Comparison of ENCODE assay signal across 36 cellular contexts in the genomic region with DNA sequence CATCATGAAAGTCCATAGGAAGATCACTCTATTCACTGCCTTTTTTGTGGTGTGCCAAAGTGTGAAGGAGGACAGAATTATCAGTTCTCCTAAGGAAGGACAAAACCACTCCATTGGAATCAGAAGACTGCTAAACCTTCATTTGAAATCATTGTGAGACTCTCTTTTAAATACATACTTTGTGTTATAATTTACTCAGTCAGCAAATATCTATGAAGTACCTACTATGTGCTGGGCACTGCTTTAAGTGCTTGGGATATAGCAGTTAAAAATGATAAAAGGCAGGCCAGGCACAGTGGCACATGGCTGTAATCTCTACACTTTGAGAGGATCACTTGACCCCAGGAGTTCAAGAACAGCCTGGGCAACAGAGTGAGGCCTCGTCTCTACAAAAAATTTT.
DNase-seq lines count a peak whose midpoint lies in the region; ATAC-seq, FAIRE-seq and TF ChIP-seq lines count a peak whose summit lies in the region.
"Had no signal": no experiment of that assay in that cellular context is flagged by ENCODE, and none has a peak within 500 bp of the region (broad histone marks: within the 10 kb centered on the region; RNA-seq: fewer than 3 reads in every experiment).

No MANE protein-coding gene starts in this region.

- H3K9me3 Mint-ChIP-seq in stimulated activated memory B cell treated with anti-CD40 and anti-IgM and Interleukin-4, amounts not matched to agents 10 μg/mL and 1 μg/mL and 100 μg/mL, for 72 hours = peaks cover 4% of the 10 kb centered on the region

- H3K4me1 ChIP-seq in HepG2 (ENCODE audit: insufficient read depth, low read length) = no peaks in the 10 kb centered on the region
- no peaks in the 10 kb centered on the region for H3K4me1 ChIP-seq in right lobe of liver
- no peaks in the 10 kb centered on the region for H3K4me1 ChIP-seq in A549
- H3K4me1 ChIP-seq in IMR-90 (ENCODE audit: control insufficient read depth, insufficient read depth, low read length) = no peaks in the 10 kb centered on the region
- H3K4me1 ChIP-seq in K562 (replicated peaks in 1 of 2; ENCODE audit: control insufficient read depth in 2 of 2, insufficient read depth in 2 of 2, low read length in 2 of 2) = peaks cover 0 to 6% of the 10 kb centered on the region in 2 experiments; a peak in 1 of 5 replicates
- H3K4me1 ChIP-seq: BE2C; BLaER1; BLaER1 treated with 17β-estradiol and CSF1 and Interleukin-3, amounts not matched to agents 10 nM and 100 nM; Caco-2 had no signal

- H3K27ac Mint-ChIP-seq in stimulated activated memory B cell treated with anti-CD40 and anti-IgM and Interleukin-4, amounts not matched to agents 10 μg/mL and 1 μg/mL and 100 μg/mL, for 72 hours = no peak overlapping the region
- H3K27ac Mint-ChIP-seq: B cell; CD14-positive monocyte; CD4-positive, alpha-beta memory T cell; CD4-positive, alpha-beta T cell; CD4-positive, CD25-positive, alpha-beta regulatory T cell; CD8-positive, alpha-beta T cell had no signal

- no peak overlapping the region for H4K8ac ChIP-seq in IMR-90 (ENCODE audit: low read depth in 2 of 2, low read length in 2 of 2)

- FAIRE-seq in HepG2 (lab: Jason Lieb, UNC) (no peak), A549 (lab: Jason Lieb, UNC) (no peak), K562 (lab: Jason Lieb, UNC) (no peak)
- FAIRE-seq: A204.1, D721Med had no signal

- dilution Hi-C loops in IMR-90 (cut with HindIII; ENCODE audit: low sequenced_read_pairs, unreplicated experiment) = no loop called here

- POLR2A ChIA-PET in HepG2 (lab: Yijun Ruan, JAX) (no interaction called here), A549 (lab: Yijun Ruan, JAX) (no interaction called here), IMR-90 (lab: Charles Lee; ENCODE audit: unreplicated experiment) (no interaction called here), K562 (lab: Yijun Ruan, JAX) (no interaction called here)

- TF ChIP-seq EP300 in HepG2 (IDR thresholded peaks at IDR 0.05; ENCODE audit: low read depth in 2 of 2, low read length in 2 of 2) (no peak), HepG2 (CRISPR knock-in tag; IDR thresholded peaks at IDR 0.05; ENCODE audit: borderline replicate concordance) (no peak), A549 (IDR thresholded peaks at IDR 0.05) (no peak), K562 (IDR thresholded peaks at IDR 0.05; ENCODE audit: low read length) (no peak)

- TF ChIP-seq CTCF in HepG2 (CRISPR knock-in tag; IDR thresholded peaks at IDR 0.05) = no peak
- TF ChIP-seq CTCF in right lobe of liver (IDR thresholded peaks at IDR 0.05) = no peak
- no peak for TF ChIP-seq CTCF in A549 (IDR thresholded peaks at IDR 0.05)
- TF ChIP-seq CTCF in IMR-90 (conservative IDR thresholded peaks at IDR 0.05; ENCODE audit: low read depth, low read length) = no peak
- no peak for TF ChIP-seq CTCF in K562 (IDR thresholded peaks at IDR 0.05 in 2 of 3, conservative IDR thresholded peaks at IDR 0.05 in 1 of 3; ENCODE audit: insufficient read depth in 2 of 3, low read depth in 1 of 3, low read length in 3 of 3)

- DNase-seq in HepG2 (ENCODE audit: low spot score) (no peak), right lobe of liver (no peak), A549 (ENCODE audit: low read depth in 1 of 2, low spot score in 1 of 2) (no peak), IMR-90 (no peak), K562 (ENCODE audit: extremely low read depth in 1 of 4, low spot score in 3 of 4) (no peak), putamen (ENCODE audit: low spot score) (no peak), OCI-M2 (lab: John Stamatoyannopoulos, UW; ENCODE audit: unreplicated experiment) (no peak)
- DNase-seq: 8988T; ACHN; AML-193; BE2C; C1 segment of cervical spinal cord; Caco-2; Calu3; CD4-positive, alpha-beta memory T cell; CD4-positive, alpha-beta T cell; CD4-positive, CD25-positive, alpha-beta regulatory T cell; CD8-positive, alpha-beta memory T cell; CD8-positive, alpha-beta T cell; COR-L47; DMS 273 treated with DMSO at 0.1 percent for 48 hours; DMS153; DMS53; DMS79; DMS79 treated with DMSO at 0.1 percent for 48 hours; DND-41; EL had no signal

- H3K27me3 ChIP-seq in HepG2 (ENCODE audit: control insufficient read depth in 1 of 2, insufficient read depth in 2 of 2, low read length in 2 of 2) (no peaks in the 10 kb centered on the region; a peak in 1 of 5 replicates), right lobe of liver (no peaks in the 10 kb centered on the region), IMR-90 (ENCODE audit: control insufficient read depth, insufficient read depth, low read length) (no peaks in the 10 kb centered on the region), K562 (ENCODE audit: control insufficient read depth in 2 of 2, insufficient read depth in 2 of 2, low read length in 2 of 2) (no peaks in the 10 kb centered on the region)
- H3K27me3 ChIP-seq: BE2C; BLaER1; BLaER1 treated with 17β-estradiol and CSF1 and Interleukin-3, amounts not matched to agents 10 nM and 100 nM had no signal

- H3K56ac ChIP-seq in IMR-90 (ENCODE audit: extremely low read depth, insufficient read depth, low read length) = no peak overlapping the region

- H3K4me1 Mint-ChIP-seq in stimulated activated memory B cell treated with anti-CD40 and anti-IgM and Interleukin-4, amounts not matched to agents 10 μg/mL and 1 μg/mL and 100 μg/mL, for 72 hours = no peaks in the 10 kb centered on the region
- H3K4me1 Mint-ChIP-seq: B cell; CD14-positive monocyte; CD4-positive, alpha-beta memory T cell; CD4-positive, CD25-positive, alpha-beta regulatory T cell; CD8-positive, alpha-beta memory T cell had no signal

- ATAC-seq in HepG2 (no peak), right lobe of liver (no peak), A549 (no peak), IMR-90 (ENCODE audit: low read depth) (no peak), K562 (no peak)
- ATAC-seq in stimulated activated memory B cell treated with anti-CD40 and anti-IgM and Interleukin-4, amounts not matched to agents 10 μg/mL and 1 μg/mL and 100 μg/mL, for 72 hours = no peak
- ATAC-seq: CD8-positive, alpha-beta T cell had no signal

- no peak overlapping the region for H2BK120ac ChIP-seq in IMR-90 (ENCODE audit: low read depth, low read length)

- CTCF ChIA-PET in HepG2 (lab: Yijun Ruan, JAX; ENCODE audit: low intra/inter-chr PET ratio, low total read pairs) = no interaction called here
- CTCF ChIA-PET in A549 (lab: Yijun Ruan, JAX) = no interaction called here
- CTCF ChIA-PET in IMR-90 (lab: Yijun Ruan, JAX) = no interaction called here
- CTCF ChIA-PET in K562 (lab: Yijun Ruan, JAX; ENCODE audit: low intra/inter-chr PET ratio) = no interaction called here

- no peaks in the 10 kb centered on the region for H3K36me3 ChIP-seq in HepG2 (replicated peaks in 1 of 2; ENCODE audit: control insufficient read depth in 1 of 2, insufficient read depth in 2 of 2, low read length in 2 of 2)
- no peaks in the 10 kb centered on the region for H3K36me3 ChIP-seq in right lobe of liver
- H3K36me3 ChIP-seq in IMR-90 (ENCODE audit: control insufficient read depth, insufficient read depth, low read length) = no peaks in the 10 kb centered on the region
- no peaks in the 10 kb centered on the region for H3K36me3 ChIP-seq in K562 (ENCODE audit: control insufficient read depth, insufficient read depth, low read length)
- H3K36me3 ChIP-seq: BE2C; BLaER1; BLaER1 treated with 17β-estradiol and CSF1 and Interleukin-3, amounts not matched to agents 10 nM and 100 nM had no signal

- no peaks in the 10 kb centered on the region for H3K27me3 Mint-ChIP-seq in stimulated activated memory B cell treated with anti-CD40 and anti-IgM and Interleukin-4, amounts not matched to agents 10 μg/mL and 1 μg/mL and 100 μg/mL, for 72 hours
- H3K27me3 Mint-ChIP-seq: B cell; CD4-positive, alpha-beta memory T cell; CD4-positive, alpha-beta T cell; CD4-positive, CD25-positive, alpha-beta regulatory T cell; CD8-positive, alpha-beta memory T cell had no signal

- no peak overlapping the region for H3K18ac ChIP-seq in IMR-90 (ENCODE audit: low read depth, low read length)

- BruUV-seq in HepG2 (replicated peaks; lab: Mats Ljungman, UMichigan) (no TSS peak), IMR-90 (replicated peaks; lab: Mats Ljungman, UMichigan) (no TSS peak), K562 (replicated peaks; lab: Mats Ljungman, UMichigan) (no TSS peak)

- H3K9ac ChIP-seq in HepG2 (ENCODE audit: insufficient read depth, low read depth, low read length) (no peak overlapping the region), IMR-90 (ENCODE audit: low read depth, low read length) (no peak overlapping the region), K562 (ENCODE audit: insufficient read depth in 1 of 2, low read depth in 2 of 2, low read length in 2 of 2) (no peak overlapping the region)
- H3K9ac ChIP-seq: BLaER1; BLaER1 treated with 17β-estradiol and CSF1 and Interleukin-3, amounts not matched to agents 10 nM and 100 nM had no signal

- no peak overlapping the region for H2BK15ac ChIP-seq in IMR-90 (ENCODE audit: low read depth, low read length)

- in situ Hi-C loops in HepG2 (cut with HindIII; ENCODE audit: extremely low pct_ligation_motif_present, low pct_unique_long_range_greater_than_20kb) (no loop called here), IMR-90 (cut with MboI; ENCODE audit: low sequenced_read_pairs) (no loop called here), K562 (cut with MboI) (no loop called here)

- no peak overlapping the region for H3K4ac ChIP-seq in IMR-90 (ENCODE audit: low read depth, low read length)

- WGBS in HepG2 (ENCODE audit: low lambda C conversion rate) = 0% methylated on average over 1 of the region's 1 CpG
- 27% methylated on average over 1 of the region's 1 CpG for WGBS in right lobe of liver (ENCODE audit: insufficient coverage, low coverage, low lambda C conversion rate, missing lambda C conversion rate)
- 13% methylated on average over 1 of the region's 1 CpG for WGBS in A549 (ENCODE audit: missing lambda C conversion rate)
- WGBS in IMR-90 (ENCODE audit: extremely low coverage in 2 of 2, insufficient read length in 1 of 2), 2 experiments = no CpG with 5 or more reads among the region's 1 CpG
- 13% methylated on average over 1 of the region's 1 CpG for WGBS in K562 (ENCODE audit: insufficient coverage, low coverage, missing lambda C conversion rate)

- H2BK20ac ChIP-seq in IMR-90 (ENCODE audit: low read depth, low read length) = no peak overlapping the region

- H3K4me2 ChIP-seq in HepG2 (ENCODE audit: low read depth, low read length) (no peak overlapping the region), A549 (no peak overlapping the region), IMR-90 (ENCODE audit: low read depth, low read length) (no peak overlapping the region), K562 (ENCODE audit: insufficient read depth, low read length) (no peak overlapping the region)
- H3K4me2 ChIP-seq: BLaER1; BLaER1 treated with 17β-estradiol and CSF1 and Interleukin-3, amounts not matched to agents 10 nM and 100 nM had no signal

- H3K14ac ChIP-seq in IMR-90 (replicated peaks; ENCODE audit: low read depth, low read length) = no peak overlapping the region

- no peak overlapping the region for H4K5ac ChIP-seq in IMR-90 (ENCODE audit: low read depth, low read length)

- no peak overlapping the region for H2AK9ac ChIP-seq in IMR-90 (replicated peaks; ENCODE audit: low read depth, low read length, poor library complexity)

- no peaks in the 10 kb centered on the region for H3K79me1 ChIP-seq in IMR-90 (ENCODE audit: low read depth in 1 of 2, low read length in 2 of 2)

- no peak overlapping the region for H2BK5ac ChIP-seq in IMR-90 (ENCODE audit: low read depth, low read length, poor library complexity, severe bottlenecking)

- H3K4me3 ChIP-seq in HepG2 (replicated peaks in 1 of 3; ENCODE audit: insufficient read depth in 1 of 3, low read depth in 2 of 3, low read length in 3 of 3) (no peak overlapping the region), right lobe of liver (no peak overlapping the region), A549 (no peak overlapping the region), IMR-90 (ENCODE audit: insufficient read depth, low read depth, low read length) (no peak overlapping the region), K562 (no peak overlapping the region)
- H3K4me3 ChIP-seq: BLaER1; BLaER1 treated with 17β-estradiol and CSF1 and Interleukin-3, amounts not matched to agents 10 nM and 100 nM had no signal

- no peak overlapping the region for H3K27ac ChIP-seq in HepG2 (ENCODE audit: extremely low read length, insufficient read depth, low read length)
- H3K27ac ChIP-seq in right lobe of liver = no peak overlapping the region
- no peak overlapping the region for H3K27ac ChIP-seq in A549
- no peak overlapping the region for H3K27ac ChIP-seq in IMR-90 (ENCODE audit: insufficient read depth, low read length)
- no peak overlapping the region for H3K27ac ChIP-seq in K562 (ENCODE audit: extremely low read depth, low read depth, low read length)
- H3K27ac ChIP-seq: 22Rv1; BLaER1; BLaER1 treated with 17β-estradiol and CSF1 and Interleukin-3, amounts not matched to agents 10 nM and 100 nM; C4-2B had no signal

- H2AFZ ChIP-seq in HepG2 (ENCODE audit: low read length) (no peak overlapping the region), IMR-90 (replicated peaks; ENCODE audit: low read length, poor library complexity) (no peak overlapping the region), K562 (ENCODE audit: low read depth, low read length) (no peak overlapping the region)

- H3K9me1 ChIP-seq in IMR-90 (ENCODE audit: insufficient read depth, low read length) = no peaks in the 10 kb centered on the region
- no peaks in the 10 kb centered on the region for H3K9me1 ChIP-seq in K562 (ENCODE audit: control insufficient read depth, insufficient read depth, low read length)

- H2AK5ac ChIP-seq in IMR-90 (ENCODE audit: low read depth, low read length) = no peak overlapping the region

- no peak overlapping the region for H3K4me3 Mint-ChIP-seq in stimulated activated memory B cell treated with anti-CD40 and anti-IgM and Interleukin-4, amounts not matched to agents 10 μg/mL and 1 μg/mL and 100 μg/mL, for 72 hours
- H3K4me3 Mint-ChIP-seq: B cell; CD14-positive monocyte; CD4-positive, alpha-beta memory T cell; CD4-positive, alpha-beta T cell; CD4-positive, CD25-positive, alpha-beta regulatory T cell; CD8-positive, alpha-beta memory T cell; CD8-positive, alpha-beta T cell had no signal

- no peak for TF ChIP-seq POLR2A in HepG2 (IDR thresholded peaks at IDR 0.05; ENCODE audit: insufficient read depth in 1 of 2, low read depth in 2 of 2, low read length in 2 of 2)
- no peak for TF ChIP-seq POLR2A in right lobe of liver (IDR thresholded peaks at IDR 0.05)
- TF ChIP-seq POLR2A in A549 (IDR thresholded peaks at IDR 0.05; ENCODE audit: low read length) = no peak
- TF ChIP-seq POLR2A in IMR-90 (IDR thresholded peaks at IDR 0.05; ENCODE audit: low read depth, low read length) = no peak
- TF ChIP-seq POLR2A in K562 (conservative IDR thresholded peaks at IDR 0.05) = no peak

- no peak overlapping the region for H4K91ac ChIP-seq in IMR-90 (ENCODE audit: insufficient read depth, low read depth, low read length)

- H3K9me3 ChIP-seq in HepG2 (ENCODE audit: low read length) (no peaks in the 10 kb centered on the region; the same call in 1 of the 2 replicates), right lobe of liver (no peaks in the 10 kb centered on the region), A549 (no peaks in the 10 kb centered on the region), IMR-90 (ENCODE audit: control insufficient read depth, insufficient read depth, low read length) (peaks cover 11% of the 10 kb centered on the region), K562 (replicated peaks; ENCODE audit: control insufficient read depth, insufficient read depth, low read depth, low read length) (no peaks in the 10 kb centered on the region)
- H3K9me3 ChIP-seq: BE2C, Caco-2 had no signal

- no peak overlapping the region for H3K23ac ChIP-seq in IMR-90 (ENCODE audit: low read depth, low read length)

- no peaks in the 10 kb centered on the region for H4K20me1 ChIP-seq in HepG2 (ENCODE audit: insufficient read depth, low read length)
- H4K20me1 ChIP-seq in IMR-90 (ENCODE audit: insufficient read depth, low read length) = no peaks in the 10 kb centered on the region
- no peaks in the 10 kb centered on the region for H4K20me1 ChIP-seq in K562 (replicated peaks; ENCODE audit: control insufficient read depth, insufficient read depth, low read length)
- H4K20me1 ChIP-seq: BLaER1; BLaER1 treated with 17β-estradiol and CSF1 and Interleukin-3, amounts not matched to agents 10 nM and 100 nM had no signal

- H3K36me3 Mint-ChIP-seq in stimulated activated memory B cell treated with anti-CD40 and anti-IgM and Interleukin-4, amounts not matched to agents 10 μg/mL and 1 μg/mL and 100 μg/mL, for 72 hours = no peaks in the 10 kb centered on the region
- H3K36me3 Mint-ChIP-seq: CD14-positive monocyte; CD4-positive, alpha-beta memory T cell; CD4-positive, CD25-positive, alpha-beta regulatory T cell; CD8-positive, alpha-beta memory T cell; CD8-positive, alpha-beta T cell had no signal

- no peak for TF ChIP-seq RAD21 in HepG2 (CRISPR knock-in tag; IDR thresholded peaks at IDR 0.05)
- no peak for TF ChIP-seq RAD21 in A549 (conservative IDR thresholded peaks at IDR 0.05 in 1 of 2, IDR thresholded peaks at IDR 0.05 in 1 of 2)
- no peak for TF ChIP-seq RAD21 in IMR-90 (IDR thresholded peaks at IDR 0.05; ENCODE audit: low read length)
- TF ChIP-seq RAD21 in K562 (CRISPR knock-in tag; conservative IDR thresholded peaks at IDR 0.05 in 1 of 2, IDR thresholded peaks at IDR 0.05 in 1 of 2) = no peak

- H3K79me2 ChIP-seq in HepG2 (ENCODE audit: insufficient read depth, low read length) (no peaks in the 10 kb centered on the region), K562 (ENCODE audit: control insufficient read depth, insufficient read depth, low read length) (no peaks in the 10 kb centered on the region)

- intact Hi-C loops in HepG2 (cut with micrococcal nuclease; ENCODE audit: unreplicated experiment) (no loop called here), right lobe of liver (cut with DNase I) (no loop called here), IMR-90 (cut with micrococcal nuclease) (no loop called here), K562 (cut with micrococcal nuclease) (no loop called here)
